Comparison of ENCODE assay signal across 28 cellular contexts in the genomic region with DNA sequence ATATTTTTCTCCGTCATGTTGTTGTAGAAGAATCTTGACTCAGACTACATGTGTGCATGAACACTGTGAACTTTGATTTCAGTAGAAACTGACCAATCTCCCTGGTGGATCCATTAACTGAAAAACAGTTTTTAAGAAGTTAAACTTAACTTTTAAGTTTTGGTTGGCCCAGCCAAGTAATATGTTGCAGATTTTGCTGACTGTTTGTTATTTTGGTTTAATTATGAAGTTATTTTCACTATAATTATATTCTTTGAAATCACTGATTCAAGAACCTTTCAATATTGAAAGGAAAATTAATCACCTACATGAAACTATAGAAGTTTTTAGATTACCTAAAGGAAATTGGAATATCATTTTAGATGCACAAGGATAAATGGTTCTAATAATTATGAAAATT.
"Had no signal": no experiment of that assay in that cellular context is flagged by ENCODE, and none has a peak within 500 bp of the region (broad histone marks: within the 10 kb centered on the region; RNA-seq: fewer than 3 reads in every experiment).

No MANE protein-coding gene starts in this region.

- H3K27ac ChIP-seq: neutrophil, pancreas, psoas muscle, skin epidermis, spleen, suprapubic skin, testis, tibial artery, transverse colon, upper lobe of right lung, uterus had no signal

- H3K27me3 ChIP-seq: neutrophil, pancreas, spleen, suprapubic skin, testis, tibial artery, transverse colon, upper lobe of right lung, uterus had no signal

- H3K4me2 ChIP-seq: smooth muscle cell had no signal

- ATAC-seq: naive thymus-derived CD8-positive, alpha-beta T cell; natural killer cell treated with Interleukin-12 subunit alpha and Interleukin-12 subunit beta and Interleukin-15 and Interleukin-18, amount 100 ng/mL, for 72 hours; pancreas; psoas muscle; right cardiac atrium; sciatic nerve; stimulated activated memory B cell treated with anti-CD40 and anti-IgM and Interleukin-4, amounts not matched to agents 10 μg/mL and 1 μg/mL and 100 μg/mL, for 72 hours; stimulated activated naive CD8-positive, alpha-beta T cell treated with anti-CD3 and anti-CD28 coated beads, Interleukin-15, amount 100 ng/mL, for 72 hours; stimulated activated naive CD8-positive, alpha-beta T cell treated with anti-CD3 and anti-CD28 coated beads, Interleukin-15, Interleukin-2, amounts not matched to agents 100 U/mL and 50 U/mL, for 24 hours; upper lobe of right lung had no signal

- H3K4me3 ChIP-seq: pancreas, psoas muscle, skin epidermis, smooth muscle cell, spleen, suprapubic skin, testis, tibial artery, transverse colon, upper lobe of right lung, uterus had no signal

- H3K9me3 ChIP-seq: neutrophil, pancreas, suprapubic skin, testis, tibial artery, transverse colon, upper lobe of right lung, uterus had no signal

- H3K36me3 ChIP-seq: neutrophil, pancreas, spleen, suprapubic skin, tibial artery, transverse colon, upper lobe of right lung, uterus had no signal

- H3K4me1 ChIP-seq: pancreas, psoas muscle, spleen, suprapubic skin, testis, tibial artery, transverse colon, upper lobe of right lung, uterus had no signal

- FAIRE-seq: pancreas had no signal

- DNase-seq: naive thymus-derived CD8-positive, alpha-beta T cell; nephron progenitor cell; nucleus accumbens; pancreas; psoas muscle; right cardiac atrium; spleen; stimulated activated CD4-positive, alpha-beta T cell treated with anti-CD3 and anti-CD28 coated beads, Interleukin-12 subunit alpha, Interleukin-12 subunit beta, amount 100 ng/mL, for 4 hours; stimulated activated CD4-positive, alpha-beta T cell treated with anti-CD3 and anti-CD28 coated beads, Interleukin-1b, Interleukin-23, amount 100 ng/mL, for 48 hours; stimulated activated CD4-positive, alpha-beta T cell treated with anti-CD3 and anti-CD28 coated beads, Interleukin-4, amount 100 ng/mL, for 1 hour; stimulated activated CD4-positive, alpha-beta T cell treated with anti-CD3 and anti-CD28 coated beads, Interleukin-4, amount 100 ng/mL, for 4 hours; stimulated activated CD8-positive, alpha-beta memory T cell treated with anti-CD3 and anti-CD28 coated beads, Interleukin-4, amount 100 ng/mL, for 48 hours; stimulated activated naive CD4-positive, alpha-beta T cell; stimulated activated naive CD8-positive, alpha-beta T cell treated with anti-CD3 and anti-CD28 coated beads, Interleukin-15, amount 100 ng/mL, for 72 hours; stimulated activated naive CD8-positive, alpha-beta T cell treated with anti-CD3 and anti-CD28 coated beads, Interleukin-15, Interleukin-2, amounts not matched to agents 100 U/mL and 50 U/mL, for 24 hours; substantia nigra; testis; tibial artery; transverse colon; upper lobe of right lung; uterus had no signal
